23 cellular contexts compared by ENCODE assay signal in genomic region chr6:22003219-22003779, GRCh38.
DNase-seq lines count a peak whose midpoint lies in the region; ATAC-seq and TF ChIP-seq lines count a peak whose summit lies in the region.
"Had no signal": no experiment of that assay in that cellular context is flagged by ENCODE, and none has a peak within 500 bp of the region (broad histone marks: within the 10 kb centered on the region; RNA-seq: fewer than 3 reads in every experiment).

No MANE protein-coding gene starts in this region.

- peaks cover 15% of the 10 kb centered on the region for H3K4me1 Mint-ChIP-seq in endodermal cell
- H3K4me1 Mint-ChIP-seq: activated naive CD4-positive, alpha-beta T cell treated with anti-CD3 and anti-CD28 coated beads, Interleukin-2, amount 50 U/mL, for 24 hours; B cell; stimulated activated naive CD8-positive, alpha-beta T cell treated with anti-CD3 and anti-CD28 coated beads, Interleukin-15, amount 100 ng/mL, for 72 hours had no signal

- H3K36me3 ChIP-seq in endodermal cell (ENCODE audit: control insufficient read depth, insufficient read depth, low read length) (peaks cover 48% of the 10 kb centered on the region), mucosa of descending colon (ENCODE audit: low read depth) (no peaks in the 10 kb centered on the region)
- H3K36me3 ChIP-seq: gastroesophageal sphincter, tibial artery had no signal

- intact Hi-C loops in mucosa of descending colon (cut with DNase I, micrococcal nuclease) = no loop called here

- H3K27ac Mint-ChIP-seq in endodermal cell = peak overlapping the region; percentile 45
- H3K27ac Mint-ChIP-seq: activated naive CD4-positive, alpha-beta T cell treated with anti-CD3 and anti-CD28 coated beads, Interleukin-2, amount 50 U/mL, for 24 hours; activated T-helper 1 cell treated with anti-CD3 and anti-CD28 coated beads, Interleukin-12 subunit alpha, Interleukin-12 subunit beta, Interleukin-2, Interleukin-4 antibody, amounts not matched to agents 30 ng/mL and 10 ng/mL and 1 ng/mL, durations not matched to agents 14 hours and 24 hours and 36 hours; B cell; stimulated activated naive CD8-positive, alpha-beta T cell treated with anti-CD3 and anti-CD28 coated beads, Interleukin-15, amount 100 ng/mL, for 72 hours had no signal

- TF ChIP-seq CTCF in endodermal cell (conservative IDR thresholded peaks at IDR 0.05) (no peak), mucosa of descending colon (IDR thresholded peaks at IDR 0.05) (no peak)

- in situ Hi-C loops in SK-MEL-5 (cut with HindIII; ENCODE audit: low pct_unique_long_range_greater_than_20kb, low sequenced_read_pairs) = no loop called here

- no peak overlapping the region for H3K4me3 ChIP-seq in endodermal cell (ENCODE audit: low read length)
- no peak overlapping the region for H3K4me3 ChIP-seq in mucosa of descending colon
- H3K4me3 ChIP-seq: gastroesophageal sphincter, tibial artery had no signal

- H3K27ac ChIP-seq in endodermal cell (ENCODE audit: low read depth, low read length) = peak overlapping the region; percentile 3
- H3K27ac ChIP-seq: epithelial cell of prostate, gastroesophageal sphincter, tibial artery had no signal

- no peak overlapping the region for H3K4me3 Mint-ChIP-seq in endodermal cell
- H3K4me3 Mint-ChIP-seq: activated naive CD4-positive, alpha-beta T cell treated with anti-CD3 and anti-CD28 coated beads, Interleukin-2, amount 50 U/mL, for 24 hours; activated T-helper 1 cell treated with anti-CD3 and anti-CD28 coated beads, Interleukin-12 subunit alpha, Interleukin-12 subunit beta, Interleukin-2, Interleukin-4 antibody, amounts not matched to agents 30 ng/mL and 10 ng/mL and 1 ng/mL, durations not matched to agents 14 hours and 24 hours and 36 hours; B cell; neural crest cell; stimulated activated naive CD8-positive, alpha-beta T cell treated with anti-CD3 and anti-CD28 coated beads, Interleukin-15, amount 100 ng/mL, for 72 hours had no signal

- peaks cover 12% of the 10 kb centered on the region for H3K9me3 ChIP-seq in endodermal cell (ENCODE audit: control insufficient read depth, low read length)
- H3K9me3 ChIP-seq in mucosa of descending colon = no peaks in the 10 kb centered on the region
- H3K9me3 ChIP-seq: tibial artery had no signal

- no peaks in the 10 kb centered on the region for H3K4me1 ChIP-seq in endodermal cell (ENCODE audit: control insufficient read depth, insufficient read depth, low read length)
- H3K4me1 ChIP-seq in mucosa of descending colon (ENCODE audit: low read depth) = no peaks in the 10 kb centered on the region

- no peaks in the 10 kb centered on the region for H3K27me3 Mint-ChIP-seq in endodermal cell (ENCODE audit: insufficient read depth)
- H3K27me3 Mint-ChIP-seq: activated naive CD4-positive, alpha-beta T cell treated with anti-CD3 and anti-CD28 coated beads, Interleukin-2, amount 50 U/mL, for 24 hours; B cell; stimulated activated naive CD8-positive, alpha-beta T cell treated with anti-CD3 and anti-CD28 coated beads, Interleukin-15, amount 100 ng/mL, for 72 hours had no signal

- H3K36me3 Mint-ChIP-seq in endodermal cell (ENCODE audit: low read depth) = peaks cover 24% of the 10 kb centered on the region
- H3K36me3 Mint-ChIP-seq: activated naive CD4-positive, alpha-beta T cell treated with anti-CD3 and anti-CD28 coated beads, Interleukin-2, amount 50 U/mL, for 24 hours had no signal

- 85 to 92% methylated on average over 2 to 3 of the region's 3 CpGs for WGBS in endodermal cell (ENCODE audit: insufficient coverage in 1 of 2, insufficient read length in 1 of 2), 2 experiments

- DNase-seq in AG08395 (ENCODE audit: low spot score) (peak; percentile 21), SK-MEL-5 (ENCODE audit: low read depth, low spot score) (peak; percentile 13), endodermal cell (no peak), mucosa of descending colon (no peak), NCI-H128 (lab: John Stamatoyannopoulos, UW; ENCODE audit: unreplicated experiment) (no peak), SK-N-DZ (ENCODE audit: low spot score) (no peak)
- DNase-seq: 8988T; activated CD4-positive, alpha-beta T cell treated with anti-CD3 and anti-CD28 coated beads, Interleukin-2, amount 50 U/mL, for 1 hour; cerebellar nuclear complex; DMS79; NCI-H1694 treated with DMSO at 0.1 percent for 48 hours; stimulated activated naive CD8-positive, alpha-beta T cell treated with anti-CD3 and anti-CD28 coated beads, Interleukin-15, amount 100 ng/mL, for 72 hours; SW 1271; T1000; tibial artery had no signal

- peaks cover 3% of the 10 kb centered on the region for H3K9me3 Mint-ChIP-seq in endodermal cell
- H3K9me3 Mint-ChIP-seq: activated naive CD4-positive, alpha-beta T cell treated with anti-CD3 and anti-CD28 coated beads, Interleukin-2, amount 50 U/mL, for 24 hours; activated T-helper 1 cell treated with anti-CD3 and anti-CD28 coated beads, Interleukin-12 subunit alpha, Interleukin-12 subunit beta, Interleukin-2, Interleukin-4 antibody, amounts not matched to agents 30 ng/mL and 10 ng/mL and 1 ng/mL, durations not matched to agents 14 hours and 24 hours and 36 hours; neural crest cell; stimulated activated naive CD8-positive, alpha-beta T cell treated with anti-CD3 and anti-CD28 coated beads, Interleukin-15, amount 100 ng/mL, for 72 hours had no signal

- H3K27me3 ChIP-seq in endodermal cell (ENCODE audit: control insufficient read depth, insufficient read depth, low read length, poor library complexity, severe bottlenecking) = no peaks in the 10 kb centered on the region
- H3K27me3 ChIP-seq: gastroesophageal sphincter, tibial artery had no signal

- ATAC-seq in mucosa of descending colon (peak; percentile 31), HG03045 (IDR thresholded peaks at IDR 0.05; ENCODE audit: unreplicated experiment) (no peak), HG03196 (IDR thresholded peaks at IDR 0.05; ENCODE audit: unreplicated experiment) (no peak)
- ATAC-seq: gastroesophageal sphincter; stimulated activated naive CD8-positive, alpha-beta T cell treated with anti-CD3 and anti-CD28 coated beads, Interleukin-15, amount 100 ng/mL, for 72 hours had no signal

- H3K9ac ChIP-seq in endodermal cell (ENCODE audit: extremely low read depth, low read length, poor library complexity, severe bottlenecking) = no peak overlapping the region

Comparison
In these comparisons a context has a peak if more than half of its experiments do, and no peak if none do; other contexts are left out.
1. DNase-seq: peak in AG08395 (single experiment) and SK-MEL-5 (single experiment); none in endodermal cell (single experiment), mucosa of descending colon (0 of 3), NCI-H128 (single experiment) and SK-N-DZ (single experiment).